8 cellular contexts compared by ENCODE assay signal in genomic region chr6:111259089-111259831, GRCh38.
DNase-seq lines count a peak whose midpoint lies in the region; ATAC-seq and TF ChIP-seq lines count a peak whose summit lies in the region.

No MANE protein-coding gene starts in this region.

- H3K27ac ChIP-seq in CD8-positive, alpha-beta T cell (ENCODE audit: low read depth, low read length), result peak overlapping the region; percentile 90
- H3K27ac ChIP-seq in lung (ENCODE audit: low read depth in 1 of 2, low read length in 1 of 2), result peak overlapping the region; percentile 95 to 98

- no peaks in the 10 kb centered on the region for H3K9me3 ChIP-seq in CD8-positive, alpha-beta T cell (ENCODE audit: low read length)
- H3K9me3 ChIP-seq in lung (ENCODE audit: control insufficient read depth in 2 of 2, insufficient read depth in 1 of 2, low read length in 1 of 2), result no peaks in the 10 kb centered on the region

- WGBS in lung, 2 donors, result 1% methylated on average over 57 to 59 of the region's 59 CpGs

- peaks cover 5% of the 10 kb centered on the region for H3K36me3 ChIP-seq in CD8-positive, alpha-beta T cell (ENCODE audit: insufficient read depth, low read length)
- peaks cover 3 to 4% of the 10 kb centered on the region in 2 donors for H3K36me3 ChIP-seq in lung (ENCODE audit: control insufficient read depth in 2 of 2, insufficient read depth in 2 of 2, low read length in 2 of 2)

- H3K4me3 ChIP-seq in CD8-positive, alpha-beta T cell (ENCODE audit: low read depth, low read length), result peak overlapping the region; percentile 68
- H3K4me3 ChIP-seq in lung, result peak overlapping the region; percentile 79

- TF ChIP-seq CTCF in CD8-positive, alpha-beta T cell (IDR thresholded peaks at IDR 0.05), result peak; percentile 80
- TF ChIP-seq CTCF in lung (IDR thresholded peaks at IDR 0.05; ENCODE audit: control extremely low read depth, extremely low read depth), result peak; percentile 99

- intact Hi-C loops in CD8-positive, alpha-beta T cell (cut with DNase I, micrococcal nuclease), result loop anchor here (1.0 to 10.0 kb wide), 21 partner anchors 172 to 1877 kb away; partner anchors contain the start of genes SLC16A10 (in 2 of the 2), AMD1 (in 1 of the 2), CD164 (in 1 of the 2) and CDK19 (in 1 of the 2)

- H3K36me3 Mint-ChIP-seq in CD8-positive, alpha-beta T cell, result peaks cover 9% of the 10 kb centered on the region
- H3K36me3 Mint-ChIP-seq in activated CD4-positive, alpha-beta memory T cell treated with anti-CD3 and anti-CD28 coated beads, Interleukin-2, amount 10 ng/mL, durations not matched to agents 7 days and 5 days (ENCODE audit: low read depth), result peaks cover 13% of the 10 kb centered on the region

- H3K27me3 ChIP-seq in CD8-positive, alpha-beta T cell (ENCODE audit: insufficient read depth, low read length), result no peaks in the 10 kb centered on the region
- H3K27me3 ChIP-seq in lung (ENCODE audit: control insufficient read depth, insufficient read depth), result no peaks in the 10 kb centered on the region

- H3K4me3 Mint-ChIP-seq in CD8-positive, alpha-beta T cell, result peak overlapping the region; percentile 86
- H3K4me3 Mint-ChIP-seq in activated CD4-positive, alpha-beta memory T cell treated with anti-CD3 and anti-CD28 coated beads, Interleukin-2, amount 10 ng/mL, durations not matched to agents 7 days and 5 days, result peak overlapping the region; percentile 76

- DNase-seq in CD8-positive, alpha-beta T cell, result peak; percentile 98 to 100 (median 99)
- DNase-seq in NCI-H82 (lab: John Stamatoyannopoulos, UW) (peak; percentile 100), lung (ENCODE audit: low spot score) (peak; percentile 99)
- DNase-seq in activated CD4-positive, alpha-beta memory T cell treated with anti-CD3 and anti-CD28 coated beads, Interleukin-2, amount 10 ng/mL, durations not matched to agents 7 days and 5 days, result peak; percentile 99
- DNase-seq in effector CD4-positive, alpha-beta T cell, result peak; percentile 100
- DNase-seq in stimulated activated CD4-positive, alpha-beta T cell treated with anti-CD3 and anti-CD28 coated beads, TNF-alpha, amount 100 ng/mL, for 4 hours (ENCODE audit: low read depth in 3 of 3), result peak; percentile 95 to 99 (median 96)

- no peaks in the 10 kb centered on the region for H3K27me3 Mint-ChIP-seq in CD8-positive, alpha-beta T cell (ENCODE audit: low read depth)
- peaks cover 18% of the 10 kb centered on the region for H3K27me3 Mint-ChIP-seq in activated CD4-positive, alpha-beta memory T cell treated with anti-CD3 and anti-CD28 coated beads, Interleukin-2, amount 10 ng/mL, durations not matched to agents 7 days and 5 days

- POLR2A ChIA-PET in CD8-positive, alpha-beta T cell (lab: Charles Lee), result interaction anchor here (0.6 to 2.2 kb wide), 14 partner anchors 13 to 904 kb away, joined by 3 to 37 read pairs (median 4); partner anchors contain the start of genes AMD1, FAM229B, GTF3C6 and REV3L
- POLR2A ChIA-PET in activated CD4-positive, alpha-beta memory T cell treated with anti-CD3 and anti-CD28 coated beads, Interleukin-2, amount 10 ng/mL, durations not matched to agents 7 days and 5 days (lab: Charles Lee), result interaction anchor here (0.6 to 2.6 kb wide), 37 partner anchors 8 to 904 kb away, joined by 3 to 40 read pairs (median 3); partner anchors contain the start of genes CDK19, REV3L, RPF2 and TRAF3IP2

- peaks cover 18% of the 10 kb centered on the region for H3K4me1 ChIP-seq in CD8-positive, alpha-beta T cell (ENCODE audit: insufficient read depth, low read length)
- H3K4me1 ChIP-seq in lung (ENCODE audit: control insufficient read depth in 2 of 2, insufficient read depth in 2 of 2, low read length in 2 of 2), result peaks cover 0 to 2% of the 10 kb centered on the region in 2 donors

- H3K27ac Mint-ChIP-seq in CD8-positive, alpha-beta T cell, result peak overlapping the region; percentile 90
- H3K27ac Mint-ChIP-seq in activated CD4-positive, alpha-beta memory T cell treated with anti-CD3 and anti-CD28 coated beads, Interleukin-2, amount 10 ng/mL, durations not matched to agents 7 days and 5 days, result peak overlapping the region; percentile 73

- ATAC-seq in CD8-positive, alpha-beta T cell, result peak; percentile 96
- ATAC-seq in GM19438 (IDR thresholded peaks at IDR 0.05; ENCODE audit: low read depth, unreplicated experiment) (peak; percentile 99), HG03575 (IDR thresholded peaks at IDR 0.05; ENCODE audit: extremely low read depth, insufficient number of reproducible peaks, low FRiP score, unreplicated experiment) (peak; percentile 92), lung (ENCODE audit: insufficient read depth, low FRiP score) (peak; percentile 99)

- CTCF ChIA-PET in CD8-positive, alpha-beta T cell (lab: Charles Lee), result interaction anchor here (0.6 to 2.3 kb wide), 32 partner anchors 9 to 906 kb away, joined by 3 to 37 read pairs (median 4); partner anchors contain the start of gene REV3L
- CTCF ChIA-PET in activated CD4-positive, alpha-beta memory T cell treated with anti-CD3 and anti-CD28 coated beads, Interleukin-2, amount 10 ng/mL, durations not matched to agents 7 days and 5 days (lab: Charles Lee), result interaction anchor here (0.7 to 2.7 kb wide), 76 partner anchors 9 to 903 kb away, joined by 3 to 101 read pairs (median 4); partner anchors contain the start of genes CDK19, FAM229B, REV3L and TRAF3IP2

- H3K9me3 Mint-ChIP-seq in CD8-positive, alpha-beta T cell, result no peaks in the 10 kb centered on the region
- no peaks in the 10 kb centered on the region for H3K9me3 Mint-ChIP-seq in activated CD4-positive, alpha-beta memory T cell treated with anti-CD3 and anti-CD28 coated beads, Interleukin-2, amount 10 ng/mL, durations not matched to agents 7 days and 5 days

- peaks cover 28% of the 10 kb centered on the region for H3K4me1 Mint-ChIP-seq in CD8-positive, alpha-beta T cell (ENCODE audit: low read depth)
- H3K4me1 Mint-ChIP-seq in activated CD4-positive, alpha-beta memory T cell treated with anti-CD3 and anti-CD28 coated beads, Interleukin-2, amount 10 ng/mL, durations not matched to agents 7 days and 5 days, result peaks cover 31% of the 10 kb centered on the region

Comparison
In these comparisons a context has a peak if more than half of its experiments do, and no peak if none do; other contexts are left out.
1. Peak in every context shown above with its lines: DNase-seq, ATAC-seq, H3K4me3 ChIP-seq and H3K27ac ChIP-seq.